Comparison of ENCODE assay signal across 8 cellular contexts in genomic region chr12:6849976-6850560, GRCh38. TPM values are rescaled to one million over a fixed set of nuclear protein-coding genes. Genes with fewer than 3 reads are reported as not detected.
DNase-seq lines count a peak whose midpoint lies in the region; ATAC-seq and TF ChIP-seq lines count a peak whose summit lies in the region.
"Had no signal": no experiment of that assay in that cellular context is flagged by ENCODE, and none has a peak within 500 bp of the region (broad histone marks: within the 10 kb centered on the region; RNA-seq: fewer than 3 reads in every experiment).

No MANE protein-coding gene starts in this region.

- no peaks in the 10 kb centered on the region for H3K9me3 Mint-ChIP-seq in activated naive CD4-positive, alpha-beta T cell treated with anti-CD3 and anti-CD28 coated beads, Interleukin-2, amount 50 U/mL, for 72 hours
- no peaks in the 10 kb centered on the region for H3K9me3 Mint-ChIP-seq in stimulated activated naive CD8-positive, alpha-beta T cell treated with anti-CD3 and anti-CD28 coated beads, Interleukin-15, amount 100 ng/mL, for 72 hours

- no peaks in the 10 kb centered on the region for H3K27me3 Mint-ChIP-seq in stimulated activated naive CD8-positive, alpha-beta T cell treated with anti-CD3 and anti-CD28 coated beads, Interleukin-15, amount 100 ng/mL, for 72 hours

- H3K27ac Mint-ChIP-seq in activated naive CD4-positive, alpha-beta T cell treated with anti-CD3 and anti-CD28 coated beads, Interleukin-2, amount 50 U/mL, for 72 hours = peak overlapping the region; percentile 72 to 97
- H3K27ac Mint-ChIP-seq in stimulated activated naive CD8-positive, alpha-beta T cell treated with anti-CD3 and anti-CD28 coated beads, Interleukin-15, amount 100 ng/mL, for 72 hours = peak overlapping the region; percentile 89 to 93

- 86 to 89% methylated on average over 10 of the region's 10 CpGs for WGBS in ectodermal cell, 2 experiments

- H3K4me3 Mint-ChIP-seq in stimulated activated naive CD8-positive, alpha-beta T cell treated with anti-CD3 and anti-CD28 coated beads, Interleukin-15, amount 100 ng/mL, for 72 hours = peak overlapping the region; percentile 92 to 97

- no peaks in the 10 kb centered on the region for H3K9me3 ChIP-seq in ectodermal cell (ENCODE audit: control insufficient read depth, low read length)
- H3K9me3 ChIP-seq in uterus = no peaks in the 10 kb centered on the region
- H3K9me3 ChIP-seq: esophagus muscularis mucosa had no signal

- H3K36me3 Mint-ChIP-seq in activated naive CD4-positive, alpha-beta T cell treated with anti-CD3 and anti-CD28 coated beads, Interleukin-2, amount 50 U/mL, for 72 hours = peaks cover 32 to 35% of the 10 kb centered on the region in 2 donors

- peaks cover 34% of the 10 kb centered on the region for H3K36me3 ChIP-seq in ectodermal cell (ENCODE audit: control insufficient read depth, insufficient read depth, low read length)
- H3K36me3 ChIP-seq in uterus = no peaks in the 10 kb centered on the region

- intact Hi-C loops in uterus (cut with DNase I; ENCODE audit: low total_unique reads) = no loop called here

- no peak for TF ChIP-seq POLR2A in uterus (IDR thresholded peaks at IDR 0.05)

- no peak for TF ChIP-seq CTCF in uterus (IDR thresholded peaks at IDR 0.05)

- H3K4me1 Mint-ChIP-seq in stimulated activated naive CD8-positive, alpha-beta T cell treated with anti-CD3 and anti-CD28 coated beads, Interleukin-15, amount 100 ng/mL, for 72 hours = peaks cover 38% of the 10 kb centered on the region

- DNase-seq in activated naive CD4-positive, alpha-beta T cell treated with anti-CD3 and anti-CD28 coated beads, Interleukin-2, amount 50 U/mL, for 72 hours (ENCODE audit: low spot score in 2 of 2) = no peak
- DNase-seq in activated naive CD4-positive, alpha-beta T cell treated with anti-CD3 and anti-CD28 coated beads, Interleukin-2, amount 50 U/mL, for 16 hours = no peak
- no peak for DNase-seq in stimulated activated naive CD8-positive, alpha-beta T cell treated with anti-CD3 and anti-CD28 coated beads, Interleukin-15, amount 100 ng/mL, for 72 hours
- DNase-seq in uterus = no peak
- DNase-seq: NCI-H1105 treated with DMSO at 0.1 percent for 48 hours had no signal

- H3K4me1 ChIP-seq in ectodermal cell (ENCODE audit: control insufficient read depth, insufficient read depth, low read length) = peaks cover 21% of the 10 kb centered on the region
- H3K4me1 ChIP-seq in uterus = no peaks in the 10 kb centered on the region

- H3K27me3 ChIP-seq in ectodermal cell (ENCODE audit: control insufficient read depth, insufficient read depth, low read length, poor library complexity, severe bottlenecking) (no peaks in the 10 kb centered on the region), uterus (no peaks in the 10 kb centered on the region)
- H3K27me3 ChIP-seq: esophagus muscularis mucosa had no signal

- H3K4me3 ChIP-seq in ectodermal cell (ENCODE audit: insufficient read depth, low read depth, low read length) (peak overlapping the region; percentile 60), uterus (no peak overlapping the region)

- no peak for ATAC-seq in activated naive CD4-positive, alpha-beta T cell treated with anti-CD3 and anti-CD28 coated beads, Interleukin-2, amount 50 U/mL, for 72 hours
- ATAC-seq in stimulated activated naive CD8-positive, alpha-beta T cell treated with anti-CD3 and anti-CD28 coated beads, Interleukin-15, amount 100 ng/mL, for 72 hours = no peak
- no peak for ATAC-seq in GM21381 (IDR thresholded peaks at IDR 0.05; ENCODE audit: unreplicated experiment)

- H3K27ac ChIP-seq in ectodermal cell (ENCODE audit: insufficient read depth, low read depth, low read length, poor library complexity, severe bottlenecking) (no peak overlapping the region), uterus (no peak overlapping the region)

RNA-seq across cellular contexts. Expression of gene CDCA3, which starts 1.0 kb away (rescaled TPM):
- 100 to 1,000 TPM; 110 to 147 TPM for total RNA-seq in activated naive CD4-positive, alpha-beta T cell treated with anti-CD3 and anti-CD28 coated beads, Interleukin-2, amount 50 U/mL, for 72 hours
- 48.6 TPM for polyA plus RNA-seq in ectodermal cell (2013, experiment 1 of 4)
- 40.9 TPM for polyA plus RNA-seq in ectodermal cell (2013, experiment 2 of 4)
- polyA plus RNA-seq in ectodermal cell (2013, experiment 3 of 4) = 52.4 TPM
- 48.8 TPM for polyA plus RNA-seq in ectodermal cell (2013, experiment 4 of 4)
- 1 to 10 TPM in 1 of 4 donors, under 1 TPM in 1, not detected in 2; 0.76 to 9.6 TPM for total RNA-seq in uterus

RNA-seq across cellular contexts. Expression of gene USP5, which starts 1.9 kb away (rescaled TPM):
- total RNA-seq in activated naive CD4-positive, alpha-beta T cell treated with anti-CD3 and anti-CD28 coated beads, Interleukin-2, amount 50 U/mL, for 72 hours = 100 to 1,000 TPM; 132 to 166 TPM
- 105 TPM for polyA plus RNA-seq in ectodermal cell (2013, experiment 1 of 4)
- polyA plus RNA-seq in ectodermal cell (2013, experiment 2 of 4) = 99.8 TPM
- polyA plus RNA-seq in ectodermal cell (2013, experiment 3 of 4) = 73.9 TPM
- polyA plus RNA-seq in ectodermal cell (2013, experiment 4 of 4) = 76.2 TPM
- total RNA-seq in uterus = 10 to 100 TPM; 37.1 to 68.6 (median 52.8) TPM

RNA-seq across cellular contexts. Expression of gene GNB3, which starts 9.3 kb away (rescaled TPM):
- total RNA-seq in activated naive CD4-positive, alpha-beta T cell treated with anti-CD3 and anti-CD28 coated beads, Interleukin-2, amount 50 U/mL, for 72 hours = 1 to 10 TPM in 1 of 2 donors, under 1 TPM in 1; 0.25 to 1.8 TPM
- polyA plus RNA-seq in ectodermal cell (2013, experiment 1 of 4) = 17.2 TPM
- polyA plus RNA-seq in ectodermal cell (2013, experiment 2 of 4) = 16.4 TPM
- polyA plus RNA-seq in ectodermal cell (2013, experiment 3 of 4) = 14.3 TPM
- polyA plus RNA-seq in ectodermal cell (2013, experiment 4 of 4) = 13.4 TPM
- total RNA-seq in uterus = 10 to 100 TPM in 1 of 4 donors, 1 to 10 TPM in 1, under 1 TPM in 1, not detected in 1; under 0.01 to 18.3 (median 2.7) TPM

RNA-seq across cellular contexts. Expression of gene TPI1, which starts 17.3 kb away (rescaled TPM):
- 1,000 to 10,000 TPM in 1 of 2 donors, 100 to 1,000 TPM in 1; 694 to 1,875 TPM for total RNA-seq in activated naive CD4-positive, alpha-beta T cell treated with anti-CD3 and anti-CD28 coated beads, Interleukin-2, amount 50 U/mL, for 72 hours
- polyA plus RNA-seq in ectodermal cell (2013, experiment 1 of 4) = 893 TPM
- polyA plus RNA-seq in ectodermal cell (2013, experiment 2 of 4) = 744 TPM
- 683 TPM for polyA plus RNA-seq in ectodermal cell (2013, experiment 3 of 4)
- 696 TPM for polyA plus RNA-seq in ectodermal cell (2013, experiment 4 of 4)
- 100 to 1,000 TPM; 159 to 307 (median 240) TPM for total RNA-seq in uterus

RNA-seq across cellular contexts. Expression of gene P3H3, which starts 21.9 kb away (rescaled TPM):
- 1 to 10 TPM in 1 of 2 donors, under 1 TPM in 1; 0.82 to 3.0 TPM for total RNA-seq in activated naive CD4-positive, alpha-beta T cell treated with anti-CD3 and anti-CD28 coated beads, Interleukin-2, amount 50 U/mL, for 72 hours
- polyA plus RNA-seq in ectodermal cell (2013, experiment 1 of 4) = 78.0 TPM
- 71.0 TPM for polyA plus RNA-seq in ectodermal cell (2013, experiment 2 of 4)
- polyA plus RNA-seq in ectodermal cell (2013, experiment 3 of 4) = 49.6 TPM
- polyA plus RNA-seq in ectodermal cell (2013, experiment 4 of 4) = 52.8 TPM
- total RNA-seq in uterus = 10 to 100 TPM; 27.4 to 90.1 (median 59.9) TPM

Comparison
In these comparisons a context has a peak if more than half of its experiments do, and no peak if none do; other contexts are left out.
1. RNA of gene CDCA3, which starts 1.0 kb away (total RNA-seq): 110 to 147 TPM in activated naive CD4-positive, alpha-beta T cell treated with anti-CD3 and anti-CD28 coated beads, Interleukin-2, amount 50 U/mL, for 72 hours; 0.76 to 9.6 TPM in uterus; every median in the first group is over 10 times any median in the second.